ENCODE assay signal across 7 cellular contexts in the genomic region with DNA sequence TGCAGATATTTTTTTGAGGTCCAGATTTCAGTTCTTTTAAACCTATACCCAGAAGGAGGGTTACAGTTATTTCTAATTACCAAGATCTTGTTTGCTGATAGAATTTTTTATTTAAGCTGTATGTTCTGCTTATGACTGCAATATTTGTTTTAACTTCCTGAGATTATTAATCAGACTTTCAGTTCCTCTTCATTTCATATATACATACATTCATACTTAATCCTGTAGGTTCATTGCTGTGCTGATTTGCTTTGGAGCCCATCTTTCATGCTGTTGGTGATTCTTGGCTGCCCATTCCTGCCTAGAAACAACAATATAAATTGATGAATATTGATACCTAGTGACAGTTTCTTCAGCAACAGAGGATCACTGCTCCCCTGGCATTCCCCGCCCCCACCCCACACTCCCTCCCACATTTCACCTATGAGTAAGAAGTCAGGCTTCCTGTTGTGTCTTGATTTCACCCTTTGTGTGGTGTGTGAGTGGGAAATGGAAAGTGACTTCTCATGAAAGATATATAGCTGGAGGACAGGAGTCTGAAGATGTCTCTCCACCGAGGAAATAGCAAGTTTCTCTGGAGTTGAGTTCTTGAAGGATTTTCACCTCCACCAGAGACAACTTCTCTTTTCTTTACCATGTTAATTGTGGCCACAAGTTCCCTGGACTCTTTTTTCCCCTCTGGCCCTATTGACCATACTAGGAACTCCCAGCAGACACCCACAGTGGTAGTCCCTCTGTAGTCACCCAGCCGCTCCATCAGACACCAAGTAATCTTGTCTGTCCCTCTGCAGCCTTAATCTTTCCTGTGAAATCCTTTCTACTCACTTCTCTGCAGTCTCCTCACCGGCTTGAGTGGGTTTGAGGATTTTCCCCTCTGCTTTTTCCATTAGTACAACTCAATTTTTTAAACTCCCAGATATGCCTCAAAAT.
A peak's percentile ranks its signal among the peaks of the same experiment; 100 is the strongest.
DNase-seq lines count a peak whose midpoint lies in the region; ATAC-seq and TF ChIP-seq lines count a peak whose summit lies in the region.

No MANE protein-coding gene starts in this region.

- peak overlapping the region; percentile 53 for H3K4me3 Mint-ChIP-seq in activated T-cell treated with anti-CD3 and anti-CD28 coated beads, Interleukin-2, amount 50 U/mL, for 24 hours

- H3K9ac ChIP-seq in MM.1S (ENCODE audit: low read length): no peak overlapping the region

- no peak for TF ChIP-seq CTCF in MM.1S (IDR thresholded peaks at IDR 0.05; ENCODE audit: low read length)

- no peaks in the 10 kb centered on the region for H3K36me3 ChIP-seq in MM.1S (replicated peaks; ENCODE audit: insufficient read depth, low read length)

- H3K79me2 ChIP-seq in MM.1S (ENCODE audit: low read length): no peaks in the 10 kb centered on the region

- H3K4me2 ChIP-seq in MM.1S (ENCODE audit: low read depth, low read length): no peak overlapping the region

- no peaks in the 10 kb centered on the region for H3K9me3 Mint-ChIP-seq in activated T-cell treated with anti-CD3 and anti-CD28 coated beads, Interleukin-2, amount 50 U/mL, for 24 hours

- H3K27ac ChIP-seq in MM.1S (ENCODE audit: low read length): no peak overlapping the region

- no peaks in the 10 kb centered on the region for H3K27me3 ChIP-seq in MM.1S (replicated peaks; ENCODE audit: insufficient read depth, low read length)

- H4K20me1 ChIP-seq in MM.1S (ENCODE audit: insufficient read depth, low read length): no peaks in the 10 kb centered on the region

- H3F3A ChIP-seq in MM.1S (ENCODE audit: insufficient read depth, low read length): no peaks in the 10 kb centered on the region

- no peaks in the 10 kb centered on the region for H3K9me2 ChIP-seq in MM.1S (replicated peaks; ENCODE audit: insufficient read depth, low read length)

- DNase-seq in activated T-cell treated with anti-CD3 and anti-CD28 coated beads, Interleukin-2, amount 50 U/mL, for 24 hours: peak; percentile 42
- DNase-seq in stimulated activated CD8-positive, alpha-beta memory T cell treated with anti-CD3 and anti-CD28 coated beads, Interleukin-15, amount 100 ng/mL, for 1 hour (ENCODE audit: low read depth): peak; percentile 4
- DNase-seq in NCI-H748 treated with DMSO at 0.1 percent for 48 hours (lab: John Stamatoyannopoulos, UW) (no peak), MM.1S (no peak), HPDE6-E6E7 (ENCODE audit: extremely low spot score) (no peak)

- no peaks in the 10 kb centered on the region for H3K9me3 ChIP-seq in MM.1S (replicated peaks; ENCODE audit: insufficient read depth, low read length)

- no peak overlapping the region for H2AFZ ChIP-seq in MM.1S (ENCODE audit: low read length)

- peaks cover 55% of the 10 kb centered on the region for H3K27me3 Mint-ChIP-seq in activated T-cell treated with anti-CD3 and anti-CD28 coated beads, Interleukin-2, amount 50 U/mL, for 24 hours

- H3K36me3 Mint-ChIP-seq in activated T-cell treated with anti-CD3 and anti-CD28 coated beads, Interleukin-2, amount 50 U/mL, for 24 hours (ENCODE audit: low read depth): no peaks in the 10 kb centered on the region

- no peaks in the 10 kb centered on the region for H3K4me1 ChIP-seq in MM.1S (ENCODE audit: low read length)

- H3K4me3 ChIP-seq in MM.1S (ENCODE audit: low read length): no peak overlapping the region

- peak; percentile 66 for ATAC-seq in GM19328 (IDR thresholded peaks at IDR 0.05; ENCODE audit: unreplicated experiment)
- peak; percentile 65 for ATAC-seq in HG03039 (IDR thresholded peaks at IDR 0.05; ENCODE audit: unreplicated experiment)

- H3K27ac Mint-ChIP-seq in activated T-cell treated with anti-CD3 and anti-CD28 coated beads, Interleukin-2, amount 50 U/mL, for 24 hours: peak overlapping the region; percentile 89

- H3K4me1 Mint-ChIP-seq in activated T-cell treated with anti-CD3 and anti-CD28 coated beads, Interleukin-2, amount 50 U/mL, for 24 hours (ENCODE audit: low read depth): peaks cover 32% of the 10 kb centered on the region

Comparison
In these comparisons a context has a peak if more than half of its experiments do, and no peak if none do; other contexts are left out.
1. DNase-seq: peak in activated T-cell treated with anti-CD3 and anti-CD28 coated beads, Interleukin-2, amount 50 U/mL, for 24 hours (single experiment) and stimulated activated CD8-positive, alpha-beta memory T cell treated with anti-CD3 and anti-CD28 coated beads, Interleukin-15, amount 100 ng/mL, for 1 hour (single experiment); none in NCI-H748 treated with DMSO at 0.1 percent for 48 hours (single experiment), MM.1S (single experiment) and HPDE6-E6E7 (single experiment).